ENCODE assay signal across 25 cellular contexts in the genomic region with DNA sequence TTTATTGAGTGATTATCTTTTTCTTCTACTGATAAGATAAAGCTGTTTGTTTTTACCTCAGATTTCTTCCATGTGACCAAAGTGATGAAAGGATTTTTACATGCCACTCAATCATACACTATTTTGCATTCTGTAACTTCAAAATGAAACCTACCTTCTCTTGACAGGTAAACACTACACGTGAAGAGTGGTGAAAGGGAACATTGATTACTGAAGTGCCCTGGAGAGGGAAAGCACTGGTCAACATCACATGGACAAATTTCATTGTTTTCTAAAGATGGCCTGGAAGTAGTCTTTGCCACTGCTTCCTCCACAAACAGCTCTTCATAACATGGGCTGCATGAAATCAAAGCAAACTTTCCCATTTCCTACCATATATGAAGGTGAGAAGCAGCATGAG.
DNase-seq lines count a peak whose midpoint lies in the region; ATAC-seq, FAIRE-seq and TF ChIP-seq lines count a peak whose summit lies in the region.
"Had no signal": no experiment of that assay in that cellular context is flagged by ENCODE, and none has a peak within 500 bp of the region (broad histone marks: within the 10 kb centered on the region; RNA-seq: fewer than 3 reads in every experiment).

No MANE protein-coding gene starts in this region.

- H3K4me1 Mint-ChIP-seq in type B pancreatic cell (ENCODE audit: unreplicated experiment): no peaks in the 10 kb centered on the region
- H3K4me1 Mint-ChIP-seq in endothelial cell (ENCODE audit: unreplicated experiment): peaks cover 7% of the 10 kb centered on the region
- H3K4me1 Mint-ChIP-seq: CD8-positive, alpha-beta memory T cell had no signal

- H3K27ac Mint-ChIP-seq in type B pancreatic cell: peak overlapping the region; percentile 24
- H3K27ac Mint-ChIP-seq in endothelial cell (ENCODE audit: unreplicated experiment): no peak overlapping the region
- H3K27ac Mint-ChIP-seq: CD4-positive, CD25-positive, alpha-beta regulatory T cell; GM23338; HFFc6; IgD-negative memory B cell had no signal

- peaks cover 0 to 9% of the 10 kb centered on the region in 2 experiments; a peak in 1 of 3 replicates for H3K36me3 ChIP-seq in HEK293 (ENCODE audit: control insufficient read depth in 2 of 2, insufficient read depth in 1 of 2, low read length in 2 of 2)
- H3K36me3 ChIP-seq: BE2C had no signal

- H3K4me3 Mint-ChIP-seq in type B pancreatic cell (peak overlapping the region; percentile 7), endothelial cell (ENCODE audit: unreplicated experiment) (no peak overlapping the region)
- H3K4me3 Mint-ChIP-seq: CD4-positive, CD25-positive, alpha-beta regulatory T cell; CD8-positive, alpha-beta memory T cell; GM23338; HFFc6; IgD-negative memory B cell had no signal

- DNase-seq in Right ventricle myocardium inferior (ENCODE audit: missing footprints) (no peak), cardiac septum (ENCODE audit: low spot score) (no peak), GM19239 (ENCODE audit: insufficient read length, low spot score) (no peak), type B pancreatic cell (ENCODE audit: extremely low spot score, unreplicated experiment) (no peak), endothelial cell (ENCODE audit: low spot score) (no peak)
- DNase-seq: ACHN; BE2C; C1 segment of cervical spinal cord; CD4-positive, CD25-positive, alpha-beta regulatory T cell; CD8-positive, alpha-beta memory T cell; COR-L47; DMS 273 treated with DMSO at 0.1 percent for 48 hours; DMS79; GDM1; HCEC 1CT; HFFc6 had no signal

- peak; percentile 33 for FAIRE-seq in GM19239 (lab: Jason Lieb, UNC)
- FAIRE-seq: A204.1, GM12892, GM18507, H54, HepG2 had no signal

- CTCF ChIA-PET in HEK293 (lab: Yijun Ruan, JAX): interaction anchor here (0.6 to 1.3 kb wide), 3 partner anchors 32 to 113 kb away, joined by 3 to 8 read pairs (median 4); no protein-coding TSS in a partner anchor

- intact Hi-C loops in Right ventricle myocardium inferior (cut with DNase I): no loop called here
- intact Hi-C loops in cardiac septum (cut with DNase I): no loop called here

- H3K4me1 ChIP-seq in HEK293 (ENCODE audit: control insufficient read depth, insufficient read depth, low read length): peaks cover 21% of the 10 kb centered on the region
- H3K4me1 ChIP-seq: BE2C had no signal

- peaks cover 23% of the 10 kb centered on the region for H3K36me3 Mint-ChIP-seq in type B pancreatic cell
- H3K36me3 Mint-ChIP-seq in endothelial cell (ENCODE audit: low read depth, unreplicated experiment): peaks cover 8% of the 10 kb centered on the region

- H3K27ac ChIP-seq in HEK293 (ENCODE audit: extremely low read depth, low read depth, low read length): no peak overlapping the region; the same call in 1 of the 2 replicates

- no peaks in the 10 kb centered on the region for H3K9me3 ChIP-seq in HEK293 (ENCODE audit: control insufficient read depth, insufficient read depth, low read depth, low read length)
- H3K9me3 ChIP-seq: BE2C had no signal

- no peaks in the 10 kb centered on the region for H3K27me3 Mint-ChIP-seq in type B pancreatic cell
- no peaks in the 10 kb centered on the region for H3K27me3 Mint-ChIP-seq in endothelial cell (ENCODE audit: unreplicated experiment)
- H3K27me3 Mint-ChIP-seq: CD4-positive, CD25-positive, alpha-beta regulatory T cell; CD8-positive, alpha-beta memory T cell; IgD-negative memory B cell had no signal

- ATAC-seq in Right ventricle myocardium inferior (peak; percentile 28), HG03097 (IDR thresholded peaks at IDR 0.05; ENCODE audit: low FRiP score, unreplicated experiment) (no peak)
- ATAC-seq: GM23338, HepG2 had no signal

- POLR2A ChIA-PET in HEK293 (lab: Yijun Ruan, JAX): no interaction called here

- no peak overlapping the region for H3K4me3 ChIP-seq in HEK293 (ENCODE audit: low read depth, low read length)
- H3K4me3 ChIP-seq: GM23338 had no signal

- no peaks in the 10 kb centered on the region for H3K9me3 Mint-ChIP-seq in type B pancreatic cell
- no peaks in the 10 kb centered on the region for H3K9me3 Mint-ChIP-seq in endothelial cell (ENCODE audit: unreplicated experiment)
- H3K9me3 Mint-ChIP-seq: CD4-positive, CD25-positive, alpha-beta regulatory T cell; CD8-positive, alpha-beta memory T cell; GM23338; HFFc6; IgD-negative memory B cell had no signal

- TF ChIP-seq CTCF in HEK293 (tag by site-specific recombination; IDR thresholded peaks at IDR 0.05) (no peak), type B pancreatic cell (conservative IDR thresholded peaks at IDR 0.05) (no peak), endothelial cell (IDR thresholded peaks at IDR 0.05; ENCODE audit: unreplicated experiment) (no peak)

TF ChIP-seq in HEK293, 187 proteins besides CTCF, POLR2A, EP300 and RAD21:
- no peak for TF ChIP-seq ZFP3 (tag by site-specific recombination; IDR thresholded peaks at IDR 0.05; ENCODE audit: low read depth)
- TF ChIP-seq ZNF629 (tag by site-specific recombination; IDR thresholded peaks at IDR 0.05): no peak
- 0 out of 2 replicates have a peak, but pooled peaks have one; percentile 15 for TF ChIP-seq ZXDB (tag by site-specific recombination; IDR thresholded peaks at IDR 0.05)
